Comparison of ENCODE assay signal across 1 cellular context in genomic region chr19:48139053-48139452, GRCh38.
TF ChIP-seq lines count a peak whose summit lies in the region.

No MANE protein-coding gene starts in this region.

TF ChIP-seq in HepG2, 621 proteins besides CTCF, POLR2A, EP300 and RAD21:
- TF ChIP-seq ZEB1 (IDR thresholded peaks at IDR 0.05; ENCODE audit: insufficient replicate concordance, low read depth) (no peak), ZNF841 (CRISPR knock-in tag; IDR thresholded peaks at IDR 0.05; ENCODE audit: borderline replicate concordance) (no peak)
